8 cellular contexts compared by ENCODE assay signal in genomic region chr3:109023656-109024254, GRCh38.
DNase-seq lines count a peak whose midpoint lies in the region; ATAC-seq, FAIRE-seq and TF ChIP-seq lines count a peak whose summit lies in the region.

No MANE protein-coding gene starts in this region.

- no peaks in the 10 kb centered on the region for H3K9me1 ChIP-seq in endothelial cell of umbilical vein (replicated peaks; ENCODE audit: control insufficient read depth, extremely low read depth, insufficient read depth, low read length)

- peak; percentile 85 for ATAC-seq in HG02678 (IDR thresholded peaks at IDR 0.05; ENCODE audit: unreplicated experiment)
- peak; percentile 44 to 58 for ATAC-seq in naive thymus-derived CD8-positive, alpha-beta T cell
- no peak for ATAC-seq in HG03097 (IDR thresholded peaks at IDR 0.05; ENCODE audit: low FRiP score, unreplicated experiment)

- intact Hi-C loops in endothelial cell of umbilical vein (cut with micrococcal nuclease), result loop anchor here (1.0 kb wide), 1 partner anchor 59 kb away; no protein-coding TSS in a partner anchor

- peak; percentile 38 for TF ChIP-seq CTCF in WI38 (IDR thresholded peaks at IDR 0.05; ENCODE audit: low read depth, low read length)
- TF ChIP-seq CTCF in endothelial cell of umbilical vein (IDR thresholded peaks at IDR 0.05; ENCODE audit: extremely low read depth in 1 of 2, insufficient read depth in 1 of 2, low read depth in 1 of 2, low read length in 2 of 2), result peak; percentile 41 to 50

- H3K4me3 ChIP-seq in WI38 (ENCODE audit: low read depth, low read length), result no peak overlapping the region
- no peak overlapping the region for H3K4me3 ChIP-seq in endothelial cell of umbilical vein (replicated peaks in 1 of 3; ENCODE audit: insufficient read depth in 1 of 3, low read depth in 1 of 3, low read length in 3 of 3)

- H3K27ac Mint-ChIP-seq in naive thymus-derived CD8-positive, alpha-beta T cell, result no peak overlapping the region

- FAIRE-seq in GM12892 (lab: Jason Lieb, UNC) (peak; percentile 60), endothelial cell of umbilical vein (lab: Jason Lieb, UNC) (peak; percentile 85)

- H4K20me1 ChIP-seq in endothelial cell of umbilical vein (replicated peaks; ENCODE audit: control insufficient read depth, extremely low read depth, insufficient read depth, low read length), result no peaks in the 10 kb centered on the region

- TF ChIP-seq POLR2A in GM12892 (IDR thresholded peaks at IDR 0.05; ENCODE audit: low read depth, low read length), result no peak
- no peak for TF ChIP-seq POLR2A in endothelial cell of umbilical vein (IDR thresholded peaks at IDR 0.05; ENCODE audit: low read depth, low read length)

- dilution Hi-C loops in endothelial cell of umbilical vein (cut with MboI; ENCODE audit: extremely low pct_ligation_motif_present, low sequenced_read_pairs), result no loop called here

- no peaks in the 10 kb centered on the region for H3K9me3 Mint-ChIP-seq in naive thymus-derived CD8-positive, alpha-beta T cell

- CTCF ChIA-PET in endothelial cell of umbilical vein (lab: Charles Lee), result interaction anchor here (0.7 to 2.6 kb wide), 22 partner anchors 8 to 362 kb away, joined by 3 to 21 read pairs (median 6); no protein-coding TSS in a partner anchor

- H3K4me1 Mint-ChIP-seq in naive thymus-derived CD8-positive, alpha-beta T cell, result no peaks in the 10 kb centered on the region

- no peak overlapping the region for H3K27ac ChIP-seq in endothelial cell of umbilical vein (ENCODE audit: insufficient read depth, low read depth, low read length)

- H3K27me3 ChIP-seq in endothelial cell of umbilical vein (ENCODE audit: control insufficient read depth in 2 of 2, insufficient read depth in 2 of 2, low read length in 2 of 2), result no peaks in the 10 kb centered on the region

- H3K4me3 Mint-ChIP-seq in naive thymus-derived CD8-positive, alpha-beta T cell, result no peak overlapping the region

- POLR2A ChIA-PET in endothelial cell of umbilical vein (lab: Charles Lee), result no interaction called here
- POLR2A ChIA-PET in naive thymus-derived CD8-positive, alpha-beta T cell (lab: Charles Lee), result no interaction called here

- no peaks in the 10 kb centered on the region for H3K4me1 ChIP-seq in endothelial cell of umbilical vein (ENCODE audit: control insufficient read depth, extremely low read depth, insufficient read depth, low read length)

- H3K9ac ChIP-seq in endothelial cell of umbilical vein (replicated peaks; ENCODE audit: extremely low read depth, insufficient read depth, low read length), result no peak overlapping the region

- H3K79me2 ChIP-seq in endothelial cell of umbilical vein (ENCODE audit: control insufficient read depth, insufficient read depth, low read length), result no peaks in the 10 kb centered on the region

- H3K36me3 ChIP-seq in endothelial cell of umbilical vein (ENCODE audit: control insufficient read depth in 2 of 2, extremely low read depth in 1 of 2, insufficient read depth in 2 of 2, low read length in 2 of 2), result no peaks in the 10 kb centered on the region

- peaks cover 0 to 5% (median under 1%) of the 10 kb centered on the region in 5 donors for H3K27me3 Mint-ChIP-seq in naive thymus-derived CD8-positive, alpha-beta T cell

- H3K36me3 Mint-ChIP-seq in naive thymus-derived CD8-positive, alpha-beta T cell, result no peaks in the 10 kb centered on the region

- no peak overlapping the region for H2AFZ ChIP-seq in endothelial cell of umbilical vein (ENCODE audit: low read depth, low read length)

- no peak overlapping the region for H3K4me2 ChIP-seq in endothelial cell of umbilical vein (ENCODE audit: insufficient read depth, low read length)

- H3K9me3 ChIP-seq in endothelial cell of umbilical vein (replicated peaks; ENCODE audit: control insufficient read depth, insufficient read depth, low read length), result no peaks in the 10 kb centered on the region

- DNase-seq in AG08395 (ENCODE audit: low spot score) (peak; percentile 24), GM12892 (ENCODE audit: insufficient read length) (no peak), NCI-H1105 treated with DMSO at 0.1 percent for 48 hours (lab: John Stamatoyannopoulos, UW) (peak; percentile 75), endothelial cell of umbilical vein (ENCODE audit: low read depth, low spot score) (peak; percentile 44)
- peak in 7 of 10 donors; percentile 2 to 60 (median 31) for DNase-seq in naive thymus-derived CD8-positive, alpha-beta T cell

- BruUV-seq in endothelial cell of umbilical vein (replicated peaks; lab: Mats Ljungman, UMichigan), result no TSS peak

TF ChIP-seq in endothelial cell of umbilical vein, 7 proteins besides CTCF, POLR2A, EP300 and RAD21:
- TF ChIP-seq EZH2 (IDR thresholded peaks at IDR 0.05; ENCODE audit: borderline replicate concordance, low read depth, low read length, severe bottlenecking), result no peak
TF ChIP-seq in endothelial cell of umbilical vein: peak in this region for 0.
